Comparison of ENCODE assay signal across 8 cellular contexts in the genomic region with DNA sequence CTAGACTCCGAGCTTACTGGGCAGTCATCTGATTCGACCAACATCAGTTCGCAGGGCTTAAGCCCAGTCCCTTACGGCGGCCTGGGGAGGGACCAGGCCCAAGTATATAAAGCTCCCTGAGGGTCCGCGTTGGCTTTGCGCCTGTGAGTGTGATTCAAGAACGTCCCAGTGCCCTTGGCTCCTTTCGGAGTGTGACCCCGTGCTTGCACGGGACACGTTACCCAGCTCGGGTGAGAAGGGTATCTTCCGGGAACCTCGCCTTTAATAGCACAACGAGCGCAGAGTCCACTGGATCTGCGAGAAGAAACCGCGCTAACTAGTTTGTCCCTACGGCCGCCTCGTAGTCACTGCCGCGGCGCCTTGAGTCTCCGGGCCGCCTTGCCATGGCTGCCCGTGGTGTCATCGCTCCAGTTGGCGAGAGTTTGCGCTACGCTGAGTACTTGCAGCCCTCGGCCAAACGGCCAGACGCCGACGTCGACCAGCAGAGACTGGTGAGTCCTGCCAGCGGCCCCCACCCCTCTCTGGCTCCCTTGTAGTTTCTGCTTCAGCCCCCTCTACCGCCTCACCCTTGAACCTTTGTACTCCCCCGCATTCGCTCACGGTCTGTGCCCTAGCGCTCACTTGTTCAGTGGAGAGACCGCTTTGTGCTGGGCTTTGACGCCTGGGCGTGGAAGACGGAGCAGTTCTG. TPM values are rescaled to one million over a fixed set of nuclear protein-coding genes. Genes with fewer than 3 reads are reported as not detected.
DNase-seq lines count a peak whose midpoint lies in the region; ATAC-seq and TF ChIP-seq lines count a peak whose summit lies in the region.

Gene DNAJC15, plus strand, starts transcription at position 343 of the 688 bp plus-strand sequence. Its CDS starts 41 bp downstream, at position 384.

- H3K36me3 Mint-ChIP-seq in activated naive CD4-positive, alpha-beta T cell treated with anti-CD3 and anti-CD28 coated beads, Interleukin-2, amount 50 U/mL, for 24 hours = peaks cover 3% of the 10 kb centered on the region
- H3K36me3 Mint-ChIP-seq in glutamatergic neuron (ENCODE audit: unreplicated experiment) (peaks cover 5% of the 10 kb centered on the region), osteocyte (ENCODE audit: unreplicated experiment) (peaks cover 13% of the 10 kb centered on the region)

- WGBS in testis, 2 donors = 38 to 53% methylated on average over 25 to 50 of the region's 50 CpGs

- peaks cover 20% of the 10 kb centered on the region for H3K36me3 ChIP-seq in SJSA1
- no peaks in the 10 kb centered on the region for H3K36me3 ChIP-seq in testis (ENCODE audit: low read depth, missing control alignments)

- H3K27ac ChIP-seq in SJSA1 = peak within 1 kb of the TSS; percentile 87
- H3K27ac ChIP-seq in testis = peak within 1 kb of the TSS; percentile 72 to 76

- H3K27ac Mint-ChIP-seq in activated naive CD4-positive, alpha-beta T cell treated with anti-CD3 and anti-CD28 coated beads, Interleukin-2, amount 50 U/mL, for 24 hours = peak within 1 kb of the TSS; percentile 89
- peak within 1 kb of the TSS; percentile 98 for H3K27ac Mint-ChIP-seq in glutamatergic neuron (ENCODE audit: unreplicated experiment)
- peak within 1 kb of the TSS; percentile 99 for H3K27ac Mint-ChIP-seq in osteocyte (ENCODE audit: unreplicated experiment)

- TF ChIP-seq CTCF in glutamatergic neuron (IDR thresholded peaks at IDR 0.05; ENCODE audit: partially characterized antibody, unreplicated experiment) = no peak
- peak; percentile 14 for TF ChIP-seq CTCF in osteocyte (IDR thresholded peaks at IDR 0.05)
- no peak for TF ChIP-seq CTCF in testis (IDR thresholded peaks at IDR 0.05)

- TF ChIP-seq POLR2A in GM19193 (IDR thresholded peaks at IDR 0.05; ENCODE audit: extremely low read depth, insufficient read depth, insufficient read length) (peak; percentile 90), testis (IDR thresholded peaks at IDR 0.05) (no peak)

- H3K27me3 ChIP-seq in SJSA1 (replicated peaks) (no peaks in the 10 kb centered on the region), testis (no peaks in the 10 kb centered on the region)

- peak; percentile 85 for DNase-seq in AG08395 (ENCODE audit: low spot score)
- DNase-seq in SJSA1 (ENCODE audit: low read depth in 1 of 2, low spot score in 2 of 2) = peak; percentile 80 to 82
- peak; percentile 81 for DNase-seq in glutamatergic neuron
- DNase-seq in osteocyte (ENCODE audit: extremely low spot score, unreplicated experiment) = peak; percentile 89
- DNase-seq in testis = peak; percentile 88

- intact Hi-C loops in testis (cut with DNase I; ENCODE audit: low total_unique reads) = no loop called here

- H3K4me3 ChIP-seq in SJSA1 (peak within 1 kb of the TSS; percentile 65), testis (peak within 1 kb of the TSS; percentile 55 to 69)

- H3K4me1 ChIP-seq in SJSA1 (replicated peaks) (peaks cover 17% of the 10 kb centered on the region), testis (peaks cover 15% of the 10 kb centered on the region)

- ATAC-seq in HG03432 (IDR thresholded peaks at IDR 0.05; ENCODE audit: unreplicated experiment) = peak; percentile 89

- peaks cover 26% of the 10 kb centered on the region for H3K4me1 Mint-ChIP-seq in activated naive CD4-positive, alpha-beta T cell treated with anti-CD3 and anti-CD28 coated beads, Interleukin-2, amount 50 U/mL, for 24 hours
- H3K4me1 Mint-ChIP-seq in glutamatergic neuron (ENCODE audit: low read depth, unreplicated experiment) = peaks cover 4% of the 10 kb centered on the region
- peaks cover 50% of the 10 kb centered on the region for H3K4me1 Mint-ChIP-seq in osteocyte (ENCODE audit: unreplicated experiment)

- no peaks in the 10 kb centered on the region for H3K9me3 Mint-ChIP-seq in activated naive CD4-positive, alpha-beta T cell treated with anti-CD3 and anti-CD28 coated beads, Interleukin-2, amount 50 U/mL, for 24 hours
- H3K9me3 Mint-ChIP-seq in glutamatergic neuron (ENCODE audit: unreplicated experiment) (peaks cover 5% of the 10 kb centered on the region), osteocyte (ENCODE audit: unreplicated experiment) (no peaks in the 10 kb centered on the region)

- H3K9me3 ChIP-seq in SJSA1 (replicated peaks) (peaks cover 3% of the 10 kb centered on the region; the same call in 1 of the 2 replicates), testis (no peaks in the 10 kb centered on the region)

- peak within 1 kb of the TSS; percentile 95 for H3K4me3 Mint-ChIP-seq in activated naive CD4-positive, alpha-beta T cell treated with anti-CD3 and anti-CD28 coated beads, Interleukin-2, amount 50 U/mL, for 24 hours
- H3K4me3 Mint-ChIP-seq in glutamatergic neuron (ENCODE audit: unreplicated experiment) = peak within 1 kb of the TSS; percentile 99
- H3K4me3 Mint-ChIP-seq in osteocyte (ENCODE audit: unreplicated experiment) = peak within 1 kb of the TSS; percentile 92

- H3K27me3 Mint-ChIP-seq in activated naive CD4-positive, alpha-beta T cell treated with anti-CD3 and anti-CD28 coated beads, Interleukin-2, amount 50 U/mL, for 24 hours = no peaks in the 10 kb centered on the region
- H3K27me3 Mint-ChIP-seq in glutamatergic neuron (ENCODE audit: unreplicated experiment) (peaks cover 4% of the 10 kb centered on the region), osteocyte (ENCODE audit: unreplicated experiment) (no peaks in the 10 kb centered on the region)

RNA-seq across cellular contexts. Expression of gene DNAJC15, which starts in this region (rescaled TPM):
- 20.7 and 25.2 TPM in 2 replicates for total RNA-seq in SJSA1 (2014; rRNA removed; shearing (Covaris generic))
- total RNA-seq in glutamatergic neuron (ENCODE audit: unreplicated experiment) (17.1 TPM), osteocyte (22.5 and 24.5 TPM in 2 replicates), testis (10 to 100 TPM; 11.8 to 17.2 TPM)
- polyA plus RNA-seq in testis (ENCODE audit: insufficient read depth, low read depth, low replicate concordance) = 49.8 TPM

Comparison
In these comparisons a context has a peak if more than half of its experiments do, and no peak if none do; other contexts are left out.
1. Peak in every context shown above with its lines: DNase-seq, ATAC-seq, H3K4me3 ChIP-seq and H3K27ac ChIP-seq.